1 cellular context compared by ENCODE assay signal in the genomic region with DNA sequence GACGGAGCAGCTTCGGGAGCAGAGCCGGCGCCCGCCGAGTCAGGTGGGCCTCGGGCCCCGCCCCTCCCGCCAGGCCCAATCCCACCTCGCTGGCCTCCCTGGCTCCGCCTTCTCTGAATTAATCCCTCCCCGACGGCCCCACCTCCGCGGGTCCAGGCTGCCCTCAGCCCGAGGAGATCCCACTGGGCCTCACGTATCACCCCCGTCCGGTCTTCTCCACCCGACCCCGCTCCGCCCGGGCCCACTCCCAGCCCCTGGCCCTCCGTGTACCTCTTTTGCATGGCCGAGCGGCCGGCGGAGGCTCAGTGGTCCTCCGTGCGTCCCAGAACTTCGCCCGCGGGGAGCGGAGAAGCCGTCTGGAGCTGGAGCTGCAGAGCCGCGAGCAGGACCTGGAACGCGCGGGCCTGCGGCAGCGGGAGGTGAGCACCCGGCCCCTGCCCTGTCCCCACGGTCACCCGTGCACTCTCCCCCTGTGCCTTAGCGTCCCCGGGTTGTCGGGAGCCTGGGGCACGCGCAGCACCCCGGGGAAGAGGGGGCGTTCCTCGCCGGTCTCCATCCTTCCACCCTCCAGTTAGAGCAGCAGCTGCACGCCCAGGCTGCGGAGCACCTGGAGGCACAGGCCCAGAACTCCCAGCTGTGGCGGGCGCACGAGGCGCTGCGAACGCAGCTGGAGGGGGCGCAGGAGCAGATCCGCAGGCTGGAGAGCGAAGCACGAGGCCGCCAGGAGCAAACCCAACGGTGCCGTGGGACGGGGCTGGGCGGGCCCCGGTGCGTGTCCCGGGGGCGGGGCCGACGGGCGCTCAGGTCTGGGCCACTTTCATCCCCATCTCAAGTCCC.
TF ChIP-seq lines count a peak whose summit lies in the region.

No MANE protein-coding gene starts in this region.

TF ChIP-seq in H1, 55 proteins besides CTCF, POLR2A, EP300 and RAD21:
- TF ChIP-seq PHF8 (conservative IDR thresholded peaks at IDR 0.05; ENCODE audit: low read depth, low read length) = 0 out of 2 replicates have a peak, but pooled peaks have one; percentile 8
- TF ChIP-seq SIRT6 (IDR thresholded peaks at IDR 0.05; ENCODE audit: low read length) = no peak
- TF ChIP-seq SUZ12 (IDR thresholded peaks at IDR 0.05; ENCODE audit: low read length) = no peak
- TF ChIP-seq BACH1 (IDR thresholded peaks at IDR 0.05; ENCODE audit: low read length) = 0 out of 2 replicates have a peak, but pooled peaks have one; percentile 3
- no peak for TF ChIP-seq CTBP2 (IDR thresholded peaks at IDR 0.05; ENCODE audit: borderline replicate concordance, insufficient read depth, insufficient read length, low read length)
- peak; percentile 50 for TF ChIP-seq EZH2 (IDR thresholded peaks at IDR 0.05; ENCODE audit: low read depth, low read length, severe bottlenecking)
- TF ChIP-seq, protein P1, sequence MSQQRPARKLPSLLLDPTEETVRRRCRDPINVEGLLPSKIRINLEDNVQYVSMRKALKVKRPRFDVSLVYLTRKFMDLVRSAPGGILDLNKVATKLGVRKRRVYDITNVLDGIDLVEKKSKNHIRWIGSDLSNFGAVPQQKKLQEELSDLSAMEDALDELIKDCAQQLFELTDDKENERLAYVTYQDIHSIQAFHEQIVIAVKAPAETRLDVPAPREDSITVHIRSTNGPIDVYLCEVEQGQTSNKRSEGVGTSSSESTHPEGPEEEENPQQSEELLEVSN (IDR thresholded peaks at IDR 0.05) = peak; percentile 84
- 0 out of 2 replicates have a peak, but pooled peaks have one; percentile 14 for TF ChIP-seq GABPA (IDR thresholded peaks at IDR 0.05; ENCODE audit: borderline replicate concordance, insufficient read depth, low read length)
- TF ChIP-seq POLR2AphosphoS5 (IDR thresholded peaks at IDR 0.05; ENCODE audit: low read depth, low read length) = 0 out of 2 replicates have a peak, but pooled peaks have one; percentile 14
- TF ChIP-seq, protein P2, sequence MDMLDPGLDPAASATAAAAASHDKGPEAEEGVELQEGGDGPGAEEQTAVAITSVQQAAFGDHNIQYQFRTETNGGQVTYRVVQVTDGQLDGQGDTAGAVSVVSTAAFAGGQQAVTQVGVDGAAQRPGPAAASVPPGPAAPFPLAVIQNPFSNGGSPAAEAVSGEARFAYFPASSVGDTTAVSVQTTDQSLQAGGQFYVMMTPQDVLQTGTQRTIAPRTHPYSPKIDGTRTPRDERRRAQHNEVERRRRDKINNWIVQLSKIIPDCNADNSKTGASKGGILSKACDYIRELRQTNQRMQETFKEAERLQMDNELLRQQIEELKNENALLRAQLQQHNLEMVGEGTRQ (IDR thresholded peaks at IDR 0.05; ENCODE audit: low read length) = peak; percentile 73
- TF ChIP-seq SP1 (IDR thresholded peaks at IDR 0.05; ENCODE audit: low read depth, low read length) = 0 out of 2 replicates have a peak, but pooled peaks have one; percentile 47
- peak in 1 of 2 experiments; percentile 35; a peak in 2 of 4 replicates for TF ChIP-seq SIN3A (conservative IDR thresholded peaks at IDR 0.05 in 1 of 2, IDR thresholded peaks at IDR 0.05 in 1 of 2; ENCODE audit: low read depth in 1 of 2, low read length in 2 of 2)
- no peak for TF ChIP-seq NRF1 (IDR thresholded peaks at IDR 0.05; ENCODE audit: low read depth, low read length)
- TF ChIP-seq, protein P3, sequence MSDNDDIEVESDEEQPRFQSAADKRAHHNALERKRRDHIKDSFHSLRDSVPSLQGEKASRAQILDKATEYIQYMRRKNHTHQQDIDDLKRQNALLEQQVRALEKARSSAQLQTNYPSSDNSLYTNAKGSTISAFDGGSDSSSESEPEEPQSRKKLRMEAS (IDR thresholded peaks at IDR 0.05) = peak; percentile 92
- peak; percentile 68 for TF ChIP-seq KDM4A (IDR thresholded peaks at IDR 0.05; ENCODE audit: low read depth, low read length, severe bottlenecking)
